20 cellular contexts compared by ENCODE assay signal in the genomic region with DNA sequence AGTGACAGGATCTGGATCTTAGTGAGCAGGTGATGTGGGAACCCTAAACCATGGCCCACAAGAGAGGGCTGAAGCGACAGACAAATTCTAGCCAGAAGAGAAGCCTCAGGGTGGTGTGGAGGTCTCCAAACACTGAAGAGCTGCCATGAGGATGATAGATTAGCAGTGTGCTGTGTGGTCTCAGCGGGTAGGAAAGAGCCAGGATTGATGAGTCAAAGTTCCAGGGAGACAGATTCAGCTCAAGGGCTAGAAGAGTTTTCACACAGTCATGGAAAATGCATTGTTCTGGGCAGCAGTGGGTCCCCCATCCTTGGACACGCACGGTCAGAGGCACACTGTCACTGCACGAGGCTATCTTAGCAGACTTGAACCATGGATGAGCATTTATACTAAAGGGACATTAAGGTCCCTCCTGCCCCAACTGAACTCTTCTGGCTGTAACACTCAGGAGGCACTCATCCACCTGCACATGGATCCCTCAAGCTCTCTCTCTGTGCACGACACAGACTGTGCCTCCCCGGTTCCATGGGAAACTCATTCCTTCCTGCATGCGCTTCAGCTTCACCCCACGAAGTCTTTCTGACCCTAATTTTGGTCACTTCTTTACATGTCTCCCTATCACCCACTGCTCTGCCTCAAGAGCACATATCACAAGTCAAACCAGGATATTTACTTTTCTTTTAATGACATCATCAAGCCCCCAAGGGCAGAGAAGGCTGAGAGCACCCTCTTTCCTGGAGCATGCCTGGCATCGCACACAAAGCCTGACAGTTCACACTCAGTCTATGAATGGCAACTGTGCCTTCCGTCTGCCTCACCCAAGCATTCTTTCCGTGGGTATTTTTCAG.
DNase-seq lines count a peak whose midpoint lies in the region; ATAC-seq and TF ChIP-seq lines count a peak whose summit lies in the region.
"Had no signal": no experiment of that assay in that cellular context is flagged by ENCODE, and none has a peak within 500 bp of the region (broad histone marks: within the 10 kb centered on the region; RNA-seq: fewer than 3 reads in every experiment).

No MANE protein-coding gene starts in this region.

- no peaks in the 10 kb centered on the region for H3K9me3 Mint-ChIP-seq in MCF 10A (ENCODE audit: unreplicated experiment)
- H3K9me3 Mint-ChIP-seq: activated naive CD4-positive, alpha-beta T cell treated with anti-CD3 and anti-CD28 coated beads, Interleukin-2, amount 10 ng/mL, durations not matched to agents 7 days and 5 days had no signal

- no peaks in the 10 kb centered on the region for H3K9me3 ChIP-seq in breast epithelium
- no peaks in the 10 kb centered on the region for H3K9me3 ChIP-seq in mesodermal cell (ENCODE audit: control insufficient read depth, low read length)
- no peaks in the 10 kb centered on the region for H3K9me3 ChIP-seq in aorta (ENCODE audit: control insufficient read depth, low read length)

- DNase-seq in MCF 10A (ENCODE audit: unreplicated experiment) (no peak), breast epithelium (ENCODE audit: low spot score in 2 of 2) (no peak), astrocyte of the spinal cord (ENCODE audit: low read depth, low spot score) (peak; percentile 41), aorta (no peak), NCI-H1694 (lab: John Stamatoyannopoulos, UW) (no peak), GM10266 (ENCODE audit: extremely low spot score) (no peak)
- DNase-seq: ACHN; activated CD4-positive, CD25-positive, alpha-beta regulatory T cell treated with anti-CD3 and anti-CD28 coated beads, Interleukin-2, amount 50 U/mL, for 72 hours; activated naive CD4-positive, alpha-beta T cell treated with anti-CD3 and anti-CD28 coated beads, Interleukin-2, amount 10 ng/mL, durations not matched to agents 7 days and 5 days; activated T-cell treated with anti-CD3 and anti-CD28 coated beads, Interleukin-2, amount 50 U/mL, for 48 hours; C1 segment of cervical spinal cord; DMS 273 treated with DMSO at 0.1 percent for 48 hours; effector memory CD8-positive, alpha-beta T cell; NCI-H1105 treated with DMSO at 0.1 percent for 48 hours; NCI-H526 treated with DMSO at 0.1 percent for 48 hours; occipital lobe; stimulated activated CD8-positive, alpha-beta memory T cell treated with anti-CD3 and anti-CD28 coated beads, Interleukin-4, amount 100 ng/mL, for 48 hours had no signal

- H3K4me3 Mint-ChIP-seq in MCF 10A (ENCODE audit: unreplicated experiment): no peak overlapping the region
- H3K4me3 Mint-ChIP-seq: activated naive CD4-positive, alpha-beta T cell treated with anti-CD3 and anti-CD28 coated beads, Interleukin-2, amount 10 ng/mL, durations not matched to agents 7 days and 5 days; effector memory CD8-positive, alpha-beta T cell had no signal

- in situ Hi-C loops in astrocyte of the spinal cord (cut with HindIII; ENCODE audit: low sequenced_read_pairs): no loop called here

- H3K36me3 Mint-ChIP-seq in MCF 10A (ENCODE audit: insufficient read depth, unreplicated experiment): peaks cover 38% of the 10 kb centered on the region
- H3K36me3 Mint-ChIP-seq: activated naive CD4-positive, alpha-beta T cell treated with anti-CD3 and anti-CD28 coated beads, Interleukin-2, amount 10 ng/mL, durations not matched to agents 7 days and 5 days had no signal

- peak; percentile 40 for ATAC-seq in aorta (ENCODE audit: low FRiP score)
- no peak for ATAC-seq in GM18502 (IDR thresholded peaks at IDR 0.05; ENCODE audit: poor library complexity, unreplicated experiment)
- ATAC-seq: effector memory CD8-positive, alpha-beta T cell; Right ventricle myocardium inferior had no signal

- H3K27me3 ChIP-seq in breast epithelium: no peaks in the 10 kb centered on the region
- no peaks in the 10 kb centered on the region for H3K27me3 ChIP-seq in aorta (ENCODE audit: control insufficient read depth in 1 of 2, insufficient read depth in 2 of 2, low read length in 1 of 2)

- BruUV-seq in MCF 10A (replicated peaks; lab: Mats Ljungman, UMichigan): no TSS peak

- TF ChIP-seq CTCF in MCF 10A (IDR thresholded peaks at IDR 0.05; ENCODE audit: unreplicated experiment): no peak
- TF ChIP-seq CTCF in breast epithelium (IDR thresholded peaks at IDR 0.05): no peak
- no peak for TF ChIP-seq CTCF in astrocyte of the spinal cord (IDR thresholded peaks at IDR 0.05; ENCODE audit: low read depth, low read length)
- TF ChIP-seq CTCF in GM10266 (IDR thresholded peaks at IDR 0.05; ENCODE audit: control insufficient read depth, insufficient read depth, low read depth, missing control alignments): no peak

- peaks cover 9% of the 10 kb centered on the region for H3K4me1 Mint-ChIP-seq in MCF 10A (ENCODE audit: insufficient read depth, unreplicated experiment)
- H3K4me1 Mint-ChIP-seq: activated naive CD4-positive, alpha-beta T cell treated with anti-CD3 and anti-CD28 coated beads, Interleukin-2, amount 10 ng/mL, durations not matched to agents 7 days and 5 days had no signal

- no peak overlapping the region for H3K4me3 ChIP-seq in breast epithelium
- no peak overlapping the region for H3K4me3 ChIP-seq in astrocyte of the spinal cord (ENCODE audit: low read depth, low read length)
- no peak overlapping the region for H3K4me3 ChIP-seq in mesodermal cell (ENCODE audit: extremely low read depth, insufficient read depth, low read length, poor library complexity, severe bottlenecking)
- H3K4me3 ChIP-seq in aorta (ENCODE audit: low read length in 2 of 2): no peak overlapping the region

- POLR2A ChIA-PET in MCF 10A (lab: Yijun Ruan, JAX): no interaction called here

- CTCF ChIA-PET in MCF 10A (lab: Yijun Ruan, JAX): interaction anchor here (1.0 kb wide), 1 partner anchor 81 kb away, joined by 3 read pairs; no protein-coding TSS in a partner anchor

- H3K4me1 ChIP-seq in breast epithelium (no peaks in the 10 kb centered on the region), mesodermal cell (ENCODE audit: control insufficient read depth, insufficient read depth, low read length, poor library complexity, severe bottlenecking) (peaks cover 4% of the 10 kb centered on the region), aorta (ENCODE audit: control insufficient read depth in 1 of 2, insufficient read depth in 2 of 2, low read length in 2 of 2) (peaks cover 1 to 5% of the 10 kb centered on the region in 2 donors)

- H3K27ac Mint-ChIP-seq in MCF 10A (ENCODE audit: low read depth, unreplicated experiment): peak overlapping the region; percentile 85
- H3K27ac Mint-ChIP-seq: activated naive CD4-positive, alpha-beta T cell treated with anti-CD3 and anti-CD28 coated beads, Interleukin-2, amount 10 ng/mL, durations not matched to agents 7 days and 5 days; effector memory CD8-positive, alpha-beta T cell had no signal

- no peaks in the 10 kb centered on the region for H3K27me3 Mint-ChIP-seq in MCF 10A (ENCODE audit: insufficient read depth, unreplicated experiment)
- H3K27me3 Mint-ChIP-seq: activated naive CD4-positive, alpha-beta T cell treated with anti-CD3 and anti-CD28 coated beads, Interleukin-2, amount 10 ng/mL, durations not matched to agents 7 days and 5 days; effector memory CD8-positive, alpha-beta T cell had no signal

- H3K27ac ChIP-seq in breast epithelium (peak overlapping the region in 1 of 2 donors; percentile 8), mesodermal cell (ENCODE audit: low read depth, low read length, severe bottlenecking) (peak overlapping the region; percentile 7), aorta (ENCODE audit: low read depth in 1 of 2, low read length in 2 of 2) (peak overlapping the region in 1 of 2 donors; percentile 42)

- H3K36me3 ChIP-seq in breast epithelium (no peaks in the 10 kb centered on the region), mesodermal cell (ENCODE audit: control insufficient read depth, insufficient read depth, low read length) (peaks cover 44% of the 10 kb centered on the region), aorta (ENCODE audit: control insufficient read depth in 1 of 2, insufficient read depth in 2 of 2, low read length in 1 of 2) (peaks cover 0 to 2% of the 10 kb centered on the region in 2 donors)

- 73 to 83% methylated on average over 12 of the region's 12 CpGs for WGBS in mesodermal cell (ENCODE audit: insufficient coverage in 2 of 2), 2 experiments
- WGBS in aorta, 2 donors: 43 to 51% methylated on average over 12 of the region's 12 CpGs

- intact Hi-C loops in MCF 10A (cut with micrococcal nuclease): no loop called here
- intact Hi-C loops in breast epithelium (cut with DNase I; ENCODE audit: low total_unique reads): no loop called here
- intact Hi-C loops in aorta (cut with DNase I): no loop called here

- TF ChIP-seq POLR2A in breast epithelium (IDR thresholded peaks at IDR 0.05): no peak
